1 cellular context compared by ENCODE assay signal in the genomic region with DNA sequence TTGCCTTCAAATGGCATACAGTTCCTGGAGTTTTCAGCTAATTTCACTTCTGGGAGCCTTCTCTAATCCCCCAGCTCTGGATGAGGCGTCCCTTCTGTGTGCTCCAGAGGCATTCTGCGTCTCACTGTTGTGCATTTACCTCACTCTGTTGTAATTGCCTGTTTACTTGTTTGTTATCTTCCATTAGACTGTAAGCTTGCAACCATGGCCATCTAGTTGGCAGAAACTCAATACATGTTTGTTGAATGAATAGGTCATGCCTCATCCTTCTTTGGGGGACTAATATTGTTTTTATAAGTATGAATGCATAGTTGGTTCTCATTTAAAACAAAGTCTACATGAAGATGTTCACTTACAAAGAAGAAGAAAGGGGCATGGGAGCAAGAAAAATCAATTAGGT.
TF ChIP-seq lines count a peak whose summit lies in the region.

No MANE protein-coding gene starts in this region.

TF ChIP-seq in GM12878, 131 proteins besides CTCF, POLR2A, EP300 and RAD21:
- TF ChIP-seq, protein P1, sequence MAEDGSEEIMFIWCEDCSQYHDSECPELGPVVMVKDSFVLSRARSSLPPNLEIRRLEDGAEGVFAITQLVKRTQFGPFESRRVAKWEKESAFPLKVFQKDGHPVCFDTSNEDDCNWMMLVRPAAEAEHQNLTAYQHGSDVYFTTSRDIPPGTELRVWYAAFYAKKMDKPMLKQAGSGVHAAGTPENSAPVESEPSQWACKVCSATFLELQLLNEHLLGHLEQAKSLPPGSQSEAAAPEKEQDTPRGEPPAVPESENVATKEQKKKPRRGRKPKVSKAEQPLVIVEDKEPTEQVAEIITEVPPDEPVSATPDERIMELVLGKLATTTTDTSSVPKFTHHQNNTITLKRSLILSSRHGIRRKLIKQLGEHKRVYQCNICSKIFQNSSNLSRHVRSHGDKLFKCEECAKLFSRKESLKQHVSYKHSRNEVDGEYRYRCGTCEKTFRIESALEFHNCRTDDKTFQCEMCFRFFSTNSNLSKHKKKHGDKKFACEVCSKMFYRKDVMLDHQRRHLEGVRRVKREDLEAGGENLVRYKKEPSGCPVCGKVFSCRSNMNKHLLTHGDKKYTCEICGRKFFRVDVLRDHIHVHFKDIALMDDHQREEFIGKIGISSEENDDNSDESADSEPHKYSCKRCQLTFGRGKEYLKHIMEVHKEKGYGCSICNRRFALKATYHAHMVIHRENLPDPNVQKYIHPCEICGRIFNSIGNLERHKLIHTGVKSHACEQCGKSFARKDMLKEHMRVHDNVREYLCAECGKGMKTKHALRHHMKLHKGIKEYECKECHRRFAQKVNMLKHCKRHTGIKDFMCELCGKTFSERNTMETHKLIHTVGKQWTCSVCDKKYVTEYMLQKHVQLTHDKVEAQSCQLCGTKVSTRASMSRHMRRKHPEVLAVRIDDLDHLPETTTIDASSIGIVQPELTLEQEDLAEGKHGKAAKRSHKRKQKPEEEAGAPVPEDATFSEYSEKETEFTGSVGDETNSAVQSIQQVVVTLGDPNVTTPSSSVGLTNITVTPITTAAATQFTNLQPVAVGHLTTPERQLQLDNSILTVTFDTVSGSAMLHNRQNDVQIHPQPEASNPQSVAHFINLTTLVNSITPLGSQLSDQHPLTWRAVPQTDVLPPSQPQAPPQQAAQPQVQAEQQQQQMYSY (CRISPR knock-in tag; IDR thresholded peaks at IDR 0.05): no peak
- TF ChIP-seq HDAC6 (IDR thresholded peaks at IDR 0.05; ENCODE audit: unreplicated experiment): no peak
- TF ChIP-seq RB1 (IDR thresholded peaks at IDR 0.05; ENCODE audit: borderline replicate concordance): no peak
- TF ChIP-seq TARDBP (IDR thresholded peaks at IDR 0.05; ENCODE audit: borderline replicate concordance): no peak
- TF ChIP-seq, protein P2, sequence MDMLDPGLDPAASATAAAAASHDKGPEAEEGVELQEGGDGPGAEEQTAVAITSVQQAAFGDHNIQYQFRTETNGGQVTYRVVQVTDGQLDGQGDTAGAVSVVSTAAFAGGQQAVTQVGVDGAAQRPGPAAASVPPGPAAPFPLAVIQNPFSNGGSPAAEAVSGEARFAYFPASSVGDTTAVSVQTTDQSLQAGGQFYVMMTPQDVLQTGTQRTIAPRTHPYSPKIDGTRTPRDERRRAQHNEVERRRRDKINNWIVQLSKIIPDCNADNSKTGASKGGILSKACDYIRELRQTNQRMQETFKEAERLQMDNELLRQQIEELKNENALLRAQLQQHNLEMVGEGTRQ (IDR thresholded peaks at IDR 0.05; ENCODE audit: borderline replicate concordance, low read depth, low read length): no peak
- TF ChIP-seq, protein P3, sequence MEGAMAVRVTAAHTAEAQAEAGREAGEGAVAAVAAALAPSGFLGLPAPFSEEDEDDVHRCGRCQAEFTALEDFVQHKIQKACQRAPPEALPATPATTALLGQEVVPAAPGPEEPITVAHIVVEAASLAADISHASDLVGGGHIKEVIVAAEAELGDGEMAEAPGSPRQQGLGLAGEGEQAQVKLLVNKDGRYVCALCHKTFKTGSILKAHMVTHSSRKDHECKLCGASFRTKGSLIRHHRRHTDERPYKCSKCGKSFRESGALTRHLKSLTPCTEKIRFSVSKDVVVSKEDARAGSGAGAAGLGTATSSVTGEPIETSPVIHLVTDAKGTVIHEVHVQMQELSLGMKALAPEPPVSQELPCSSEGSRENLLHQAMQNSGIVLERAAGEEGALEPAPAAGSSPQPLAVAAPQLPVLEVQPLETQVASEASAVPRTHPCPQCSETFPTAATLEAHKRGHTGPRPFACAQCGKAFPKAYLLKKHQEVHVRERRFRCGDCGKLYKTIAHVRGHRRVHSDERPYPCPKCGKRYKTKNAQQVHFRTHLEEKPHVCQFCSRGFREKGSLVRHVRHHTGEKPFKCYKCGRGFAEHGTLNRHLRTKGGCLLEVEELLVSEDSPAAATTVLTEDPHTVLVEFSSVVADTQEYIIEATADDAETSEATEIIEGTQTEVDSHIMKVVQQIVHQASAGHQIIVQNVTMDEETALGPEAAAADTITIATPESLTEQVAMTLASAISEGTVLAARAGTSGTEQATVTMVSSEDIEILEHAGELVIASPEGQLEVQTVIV (IDR thresholded peaks at IDR 0.05; ENCODE audit: borderline replicate concordance, partially characterized antibody): no peak
- TF ChIP-seq CEBPB (IDR thresholded peaks at IDR 0.05; ENCODE audit: borderline replicate concordance in 1 of 2, low read depth in 2 of 2, low read length in 2 of 2): no peak
- TF ChIP-seq POU2F2 (IDR thresholded peaks at IDR 0.05; ENCODE audit: borderline replicate concordance, low read depth, low read length): no peak
- no peak for TF ChIP-seq WRNIP1 (IDR thresholded peaks at IDR 0.05; ENCODE audit: borderline replicate concordance, low read depth, low read length)
- TF ChIP-seq GATAD2B (conservative IDR thresholded peaks at IDR 0.05; ENCODE audit: low read depth): no peak
TF ChIP-seq in GM12878: peak in this region for 0.
